9 cellular contexts compared by ENCODE assay signal in the genomic region with DNA sequence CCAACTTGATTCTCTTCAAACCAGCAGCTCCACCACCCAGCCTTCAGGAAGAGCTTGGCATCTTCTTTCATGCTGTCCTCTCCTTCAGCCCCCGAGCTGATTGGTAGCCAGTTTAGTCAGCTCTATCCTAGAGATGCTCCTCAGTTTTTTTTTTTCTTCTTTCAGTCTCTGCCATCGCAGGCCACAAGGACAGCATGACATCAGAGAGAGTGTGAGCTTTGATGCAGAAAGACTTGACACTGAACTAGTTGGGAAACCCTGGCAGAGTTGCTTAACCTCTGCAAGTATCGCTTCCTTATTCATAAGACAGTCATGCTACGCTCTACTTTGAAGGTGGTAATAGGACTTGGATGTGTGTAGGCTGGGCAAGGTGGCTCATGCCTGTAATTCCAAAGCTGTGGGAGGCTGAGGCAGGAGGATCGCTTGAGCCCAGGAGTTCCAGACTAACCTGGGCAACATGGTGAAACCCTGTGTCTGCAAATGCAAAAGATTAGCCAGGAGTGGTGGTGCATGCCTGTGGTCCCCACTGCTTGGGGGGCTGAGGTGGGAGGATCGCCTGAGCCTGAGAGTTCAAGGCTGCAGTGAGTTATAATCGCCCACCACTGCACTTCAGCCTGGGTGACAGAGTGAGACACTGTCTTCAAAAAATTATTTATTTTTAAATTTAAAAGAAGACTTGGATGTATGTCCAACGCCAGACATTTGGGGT. TPM values are rescaled to one million over a fixed set of nuclear protein-coding genes. Genes with fewer than 3 reads are reported as not detected.
DNase-seq lines count a peak whose midpoint lies in the region; ATAC-seq and TF ChIP-seq lines count a peak whose summit lies in the region.
"Had no signal": no experiment of that assay in that cellular context is flagged by ENCODE, and none has a peak within 500 bp of the region (broad histone marks: within the 10 kb centered on the region; RNA-seq: fewer than 3 reads in every experiment).

No MANE protein-coding gene starts in this region.

- no peaks in the 10 kb centered on the region for H3K36me3 Mint-ChIP-seq in activated naive CD8-positive, alpha-beta T cell treated with anti-CD3 and anti-CD28 coated beads, Interleukin-2, amount 50 U/mL, for 24 hours (ENCODE audit: low read depth)
- no peaks in the 10 kb centered on the region for H3K36me3 Mint-ChIP-seq in activated naive CD8-positive, alpha-beta T cell treated with anti-CD3 and anti-CD28 coated beads for 36 hours
- H3K36me3 Mint-ChIP-seq in activated CD4-positive, alpha-beta T cell treated with anti-CD3 and anti-CD28 coated beads, Interleukin-2, amount 10 ng/mL, durations not matched to agents 24 days and 14 days (ENCODE audit: low read depth) = no peaks in the 10 kb centered on the region
- H3K36me3 Mint-ChIP-seq in Calu3 (ENCODE audit: insufficient read depth, unreplicated experiment) = no peaks in the 10 kb centered on the region

- H3K27ac ChIP-seq in upper lobe of right lung (no peak overlapping the region), prostate gland (no peak overlapping the region)

- CTCF ChIA-PET in Calu3 (lab: Charles Lee) = no interaction called here

- intact Hi-C loops in upper lobe of right lung (cut with DNase I) = no loop called here
- intact Hi-C loops in prostate gland (cut with DNase I) = no loop called here
- intact Hi-C loops in activated CD4-positive, alpha-beta T cell treated with anti-CD3 and anti-CD28 coated beads, Interleukin-2, amount 10 ng/mL, durations not matched to agents 24 days and 14 days (cut with micrococcal nuclease) = no loop called here
- intact Hi-C loops in Calu3 (cut with micrococcal nuclease; ENCODE audit: unreplicated experiment) = no loop called here

- H3K27ac Mint-ChIP-seq in activated naive CD8-positive, alpha-beta T cell treated with anti-CD3 and anti-CD28 coated beads, Interleukin-2, amount 50 U/mL, for 24 hours = no peak overlapping the region
- H3K27ac Mint-ChIP-seq in activated naive CD8-positive, alpha-beta T cell treated with anti-CD3 and anti-CD28 coated beads for 36 hours = no peak overlapping the region
- H3K27ac Mint-ChIP-seq in activated CD4-positive, alpha-beta T cell treated with anti-CD3 and anti-CD28 coated beads, Interleukin-2, amount 10 ng/mL, durations not matched to agents 24 days and 14 days = no peak overlapping the region
- H3K27ac Mint-ChIP-seq in Calu3 (ENCODE audit: unreplicated experiment) = no peak overlapping the region

- H3K4me1 ChIP-seq in upper lobe of right lung = no peaks in the 10 kb centered on the region
- no peaks in the 10 kb centered on the region for H3K4me1 ChIP-seq in prostate gland (replicated peaks)

- DNase-seq in activated naive CD8-positive, alpha-beta T cell treated with anti-CD3 and anti-CD28 coated beads, Interleukin-2, amount 50 U/mL, for 24 hours = no peak
- DNase-seq in activated naive CD8-positive, alpha-beta T cell treated with anti-CD3 and anti-CD28 coated beads for 36 hours = no peak
- peak; percentile 34 for DNase-seq in ecto neural progenitor cell (ENCODE audit: low spot score)
- no peak for DNase-seq in upper lobe of right lung
- DNase-seq in prostate gland (ENCODE audit: low spot score) = no peak
- no peak for DNase-seq in activated CD4-positive, alpha-beta T cell treated with anti-CD3 and anti-CD28 coated beads, Interleukin-2, amount 10 ng/mL, durations not matched to agents 24 days and 14 days
- DNase-seq in Calu3 = no peak

- ATAC-seq in activated naive CD8-positive, alpha-beta T cell treated with anti-CD3 and anti-CD28 coated beads, Interleukin-2, amount 50 U/mL, for 24 hours = peak; percentile 52
- peak; percentile 70 for ATAC-seq in HG03159 (IDR thresholded peaks at IDR 0.05; ENCODE audit: unreplicated experiment)
- peak; percentile 70 for ATAC-seq in upper lobe of right lung

- H3K9me3 Mint-ChIP-seq in activated naive CD8-positive, alpha-beta T cell treated with anti-CD3 and anti-CD28 coated beads, Interleukin-2, amount 50 U/mL, for 24 hours = no peaks in the 10 kb centered on the region
- no peaks in the 10 kb centered on the region for H3K9me3 Mint-ChIP-seq in activated naive CD8-positive, alpha-beta T cell treated with anti-CD3 and anti-CD28 coated beads for 36 hours
- no peaks in the 10 kb centered on the region for H3K9me3 Mint-ChIP-seq in activated CD4-positive, alpha-beta T cell treated with anti-CD3 and anti-CD28 coated beads, Interleukin-2, amount 10 ng/mL, durations not matched to agents 24 days and 14 days
- H3K9me3 Mint-ChIP-seq in Calu3 (ENCODE audit: low read depth, unreplicated experiment) = no peaks in the 10 kb centered on the region

- H3K27me3 Mint-ChIP-seq in activated naive CD8-positive, alpha-beta T cell treated with anti-CD3 and anti-CD28 coated beads, Interleukin-2, amount 50 U/mL, for 24 hours = peaks cover 31% of the 10 kb centered on the region
- H3K27me3 Mint-ChIP-seq in activated naive CD8-positive, alpha-beta T cell treated with anti-CD3 and anti-CD28 coated beads for 36 hours = peaks cover 53% of the 10 kb centered on the region
- peaks cover 26% of the 10 kb centered on the region for H3K27me3 Mint-ChIP-seq in activated CD4-positive, alpha-beta T cell treated with anti-CD3 and anti-CD28 coated beads, Interleukin-2, amount 10 ng/mL, durations not matched to agents 24 days and 14 days
- H3K27me3 Mint-ChIP-seq in Calu3 (ENCODE audit: unreplicated experiment) = peaks cover 100% of the 10 kb centered on the region

- H3K4me1 Mint-ChIP-seq in activated naive CD8-positive, alpha-beta T cell treated with anti-CD3 and anti-CD28 coated beads, Interleukin-2, amount 50 U/mL, for 24 hours = peaks cover 17% of the 10 kb centered on the region
- H3K4me1 Mint-ChIP-seq in activated naive CD8-positive, alpha-beta T cell treated with anti-CD3 and anti-CD28 coated beads for 36 hours = peaks cover 2% of the 10 kb centered on the region
- H3K4me1 Mint-ChIP-seq in activated CD4-positive, alpha-beta T cell treated with anti-CD3 and anti-CD28 coated beads, Interleukin-2, amount 10 ng/mL, durations not matched to agents 24 days and 14 days = peaks cover 5% of the 10 kb centered on the region
- H3K4me1 Mint-ChIP-seq in Calu3 (ENCODE audit: low read depth, unreplicated experiment) = no peaks in the 10 kb centered on the region

- 83% methylated on average over 8 of the region's 8 CpGs for WGBS in prostate gland

- H3K27me3 ChIP-seq in upper lobe of right lung (no peaks in the 10 kb centered on the region), prostate gland (replicated peaks; ENCODE audit: insufficient read depth) (no peaks in the 10 kb centered on the region)

- no TSS peak for BruUV-seq in Calu3 (replicated peaks; lab: Mats Ljungman, UMichigan)

- TF ChIP-seq CTCF in upper lobe of right lung (IDR thresholded peaks at IDR 0.05) (no peak), prostate gland (IDR thresholded peaks at IDR 0.05) (no peak), Calu3 (IDR thresholded peaks at IDR 0.05; ENCODE audit: unreplicated experiment) (no peak)

- no peak overlapping the region for H3K4me3 Mint-ChIP-seq in activated naive CD8-positive, alpha-beta T cell treated with anti-CD3 and anti-CD28 coated beads, Interleukin-2, amount 50 U/mL, for 24 hours
- H3K4me3 Mint-ChIP-seq in activated naive CD8-positive, alpha-beta T cell treated with anti-CD3 and anti-CD28 coated beads for 36 hours = no peak overlapping the region
- no peak overlapping the region for H3K4me3 Mint-ChIP-seq in activated CD4-positive, alpha-beta T cell treated with anti-CD3 and anti-CD28 coated beads, Interleukin-2, amount 10 ng/mL, durations not matched to agents 24 days and 14 days
- no peak overlapping the region for H3K4me3 Mint-ChIP-seq in Calu3 (ENCODE audit: low read depth, unreplicated experiment)

- H3K9me3 ChIP-seq in upper lobe of right lung = no peaks in the 10 kb centered on the region
- no peaks in the 10 kb centered on the region for H3K9me3 ChIP-seq in prostate gland

- H3K36me3 ChIP-seq in upper lobe of right lung = no peaks in the 10 kb centered on the region
- no peaks in the 10 kb centered on the region for H3K36me3 ChIP-seq in prostate gland

- TF ChIP-seq POLR2A in prostate gland (IDR thresholded peaks at IDR 0.05) = no peak

- H3K4me3 ChIP-seq in upper lobe of right lung (no peak overlapping the region), prostate gland (no peak overlapping the region)

RNA-seq across cellular contexts. Expression of a gene that starts 2.6 kb away (rescaled TPM):
- total RNA-seq in activated naive CD8-positive, alpha-beta T cell treated with anti-CD3 and anti-CD28 coated beads for 36 hours = not detected
- 1.3 TPM for total RNA-seq in upper lobe of right lung
- under 1 TPM; 0.64 to 0.80 TPM for total RNA-seq in prostate gland
- total RNA-seq in activated CD4-positive, alpha-beta T cell treated with anti-CD3 and anti-CD28 coated beads, Interleukin-2, amount 10 ng/mL, durations not matched to agents 24 days and 14 days = not detected in 2 replicates
- total RNA-seq in Calu3 (2022) = not detected in 2 replicates

RNA-seq across cellular contexts. Expression of a gene that starts 17.3 kb away (rescaled TPM):
- not detected for total RNA-seq in activated naive CD8-positive, alpha-beta T cell treated with anti-CD3 and anti-CD28 coated beads for 36 hours
- 8.2 TPM for total RNA-seq in upper lobe of right lung
- 1 to 10 TPM in 1 of 2 donors, not detected in 1; 1.5 TPM for total RNA-seq in prostate gland
- total RNA-seq in activated CD4-positive, alpha-beta T cell treated with anti-CD3 and anti-CD28 coated beads, Interleukin-2, amount 10 ng/mL, durations not matched to agents 24 days and 14 days = 0.17 and 0.26 TPM in 2 replicates
- total RNA-seq in Calu3 (2022) = not detected in 2 replicates

RNA-seq across cellular contexts. Expression of a gene that starts 38.7 kb away (rescaled TPM):
- total RNA-seq in activated naive CD8-positive, alpha-beta T cell treated with anti-CD3 and anti-CD28 coated beads for 36 hours = not detected
- total RNA-seq in upper lobe of right lung = not detected
- not detected for total RNA-seq in prostate gland
- not detected in 2 replicates for total RNA-seq in activated CD4-positive, alpha-beta T cell treated with anti-CD3 and anti-CD28 coated beads, Interleukin-2, amount 10 ng/mL, durations not matched to agents 24 days and 14 days
- total RNA-seq in Calu3 (2022) = not detected in 2 replicates
- total RNA-seq: aorta had no signal
